In genomic region chr22:36251979-36252608, GRCh38 we compare ENCODE assay signal across 9 cellular contexts. TPM values are rescaled to one million over a fixed set of nuclear protein-coding genes. Genes with fewer than 3 reads are reported as not detected.
A peak's percentile ranks its signal among the peaks of the same experiment; 100 is the strongest.
DNase-seq lines count a peak whose midpoint lies in the region; ATAC-seq and TF ChIP-seq lines count a peak whose summit lies in the region.
"Not testable (repeated sequence)": the region's sequence is repeated elsewhere in the genome, so short reads cannot be mapped to it uniquely, and the experiment has no call there.
"Had no signal": no experiment of that assay in that cellular context is flagged by ENCODE, and none has a peak within 500 bp of the region (broad histone marks: within the 10 kb centered on the region; RNA-seq: fewer than 3 reads in every experiment).

No MANE protein-coding gene starts in this region.

- not testable (repeated sequence) for TF ChIP-seq EP300 in gastroesophageal sphincter (IDR thresholded peaks at IDR 0.05)

- not testable (repeated sequence) for BruUV-seq in OCI-LY7 (replicated peaks; lab: Mats Ljungman, UMichigan)

- 75% methylated on average over 3 of the region's 7 CpGs; no CpG with 5 or more reads in 1 of the 2 donors for WGBS in gastroesophageal sphincter (ENCODE audit: low coverage in 1 of 2), 2 donors

- not testable (repeated sequence) for H3K27me3 Mint-ChIP-seq in CD8-positive, alpha-beta memory T cell; activated CD8-positive, alpha-beta T cell treated with anti-CD3 and anti-CD28 coated beads, Interleukin-2, amount 10 ng/mL, durations not matched to agents 7 days and 5 days (ENCODE audit: low read depth); activated naive CD8-positive, alpha-beta T cell treated with anti-CD3 and anti-CD28 coated beads, Interleukin-2, amount 10 ng/mL, durations not matched to agents 7 days and 5 days; stimulated activated memory B cell treated with anti-CD40 and anti-IgM and Interleukin-4, amounts not matched to agents 10 μg/mL and 1 μg/mL and 100 μg/mL, for 72 hours

- TF ChIP-seq CTCF in OCI-LY7 (conservative IDR thresholded peaks at IDR 0.05; ENCODE audit: low read length); gastroesophageal sphincter (IDR thresholded peaks at IDR 0.05): not testable (repeated sequence)

- H3K27ac Mint-ChIP-seq in CD8-positive, alpha-beta memory T cell: peak overlapping the region; percentile 76 to 99 (median 97)
- H3K27ac Mint-ChIP-seq in activated CD8-positive, alpha-beta T cell treated with anti-CD3 and anti-CD28 coated beads, Interleukin-2, amount 10 ng/mL, durations not matched to agents 7 days and 5 days: peak overlapping the region; percentile 92
- H3K27ac Mint-ChIP-seq in activated naive CD8-positive, alpha-beta T cell treated with anti-CD3 and anti-CD28 coated beads, Interleukin-2, amount 10 ng/mL, durations not matched to agents 7 days and 5 days: peak overlapping the region; percentile 93
- peak overlapping the region; percentile 97 for H3K27ac Mint-ChIP-seq in stimulated activated memory B cell treated with anti-CD40 and anti-IgM and Interleukin-4, amounts not matched to agents 10 μg/mL and 1 μg/mL and 100 μg/mL, for 72 hours

- not testable (repeated sequence) for H3K27me3 ChIP-seq in CD8-positive, alpha-beta memory T cell (ENCODE audit: insufficient read depth, low read length, poor library complexity, severe bottlenecking); gastroesophageal sphincter; muscle layer of colon (ENCODE audit: control insufficient read depth in 1 of 2, insufficient read depth in 2 of 2, low read length in 2 of 2)

- not testable (repeated sequence) for DNase-seq in CD8-positive, alpha-beta memory T cell; OCI-LY7 (ENCODE audit: low spot score); activated CD8-positive, alpha-beta T cell treated with anti-CD3 and anti-CD28 coated beads, Interleukin-2, amount 10 ng/mL, durations not matched to agents 7 days and 5 days; activated naive CD8-positive, alpha-beta T cell treated with anti-CD3 and anti-CD28 coated beads, Interleukin-2, amount 10 ng/mL, durations not matched to agents 7 days and 5 days

- intact Hi-C loops in OCI-LY7 (cut with micrococcal nuclease; ENCODE audit: unreplicated experiment): not testable (repeated sequence)

- H3K9me3 ChIP-seq in CD8-positive, alpha-beta memory T cell (ENCODE audit: low read length); gastroesophageal sphincter; muscle layer of colon (ENCODE audit: low read length): not testable (repeated sequence)
- H3K9me3 ChIP-seq in OCI-LY7 (ENCODE audit: low read length): peaks cover 21% of the 10 kb centered on the region

- not testable (repeated sequence) for H3K9me2 ChIP-seq in OCI-LY7 (ENCODE audit: insufficient read depth, low read length)

- H3K9ac ChIP-seq in muscle layer of colon (ENCODE audit: low read length): not testable (repeated sequence)

- H3K36me3 ChIP-seq in CD8-positive, alpha-beta memory T cell (ENCODE audit: insufficient read depth, low read length); OCI-LY7 (ENCODE audit: insufficient read depth, low read length); gastroesophageal sphincter; muscle layer of colon (ENCODE audit: insufficient read depth, low read length): not testable (repeated sequence)

- not testable (repeated sequence) for TF ChIP-seq POLR2A in gastroesophageal sphincter (IDR thresholded peaks at IDR 0.05)

- not testable (repeated sequence) for H3K4me3 ChIP-seq in CD8-positive, alpha-beta memory T cell (ENCODE audit: low read length); OCI-LY7 (ENCODE audit: low read depth, low read length, poor library complexity, severe bottlenecking); gastroesophageal sphincter
- H3K4me3 ChIP-seq in muscle layer of colon (ENCODE audit: low read depth in 1 of 2, low read length in 2 of 2): peak overlapping the region in 1 of 2 donors; percentile 55

- H3K4me3 Mint-ChIP-seq in CD8-positive, alpha-beta memory T cell: peak overlapping the region in 6 of 7 donors; percentile 88 to 99 (median 96)
- H3K4me3 Mint-ChIP-seq in activated CD8-positive, alpha-beta T cell treated with anti-CD3 and anti-CD28 coated beads, Interleukin-2, amount 10 ng/mL, durations not matched to agents 7 days and 5 days: peak overlapping the region; percentile 95
- peak overlapping the region; percentile 92 for H3K4me3 Mint-ChIP-seq in activated naive CD8-positive, alpha-beta T cell treated with anti-CD3 and anti-CD28 coated beads, Interleukin-2, amount 10 ng/mL, durations not matched to agents 7 days and 5 days
- peak overlapping the region; percentile 83 for H3K4me3 Mint-ChIP-seq in stimulated activated memory B cell treated with anti-CD40 and anti-IgM and Interleukin-4, amounts not matched to agents 10 μg/mL and 1 μg/mL and 100 μg/mL, for 72 hours

- H3K9me3 Mint-ChIP-seq in CD8-positive, alpha-beta memory T cell; activated naive CD8-positive, alpha-beta T cell treated with anti-CD3 and anti-CD28 coated beads, Interleukin-2, amount 10 ng/mL, durations not matched to agents 7 days and 5 days; stimulated activated memory B cell treated with anti-CD40 and anti-IgM and Interleukin-4, amounts not matched to agents 10 μg/mL and 1 μg/mL and 100 μg/mL, for 72 hours: not testable (repeated sequence)
- H3K9me3 Mint-ChIP-seq in activated CD8-positive, alpha-beta T cell treated with anti-CD3 and anti-CD28 coated beads, Interleukin-2, amount 10 ng/mL, durations not matched to agents 7 days and 5 days (ENCODE audit: insufficient read depth): peaks cover 17% of the 10 kb centered on the region

- CTCF ChIA-PET in CD8-positive, alpha-beta memory T cell (lab: Charles Lee): interaction anchor here (1.2 kb wide), 1 partner anchor 34 kb away, joined by 3 read pairs; no protein-coding TSS in a partner anchor
- CTCF ChIA-PET in OCI-LY7 (lab: Charles Lee; ENCODE audit: unreplicated experiment): not testable (repeated sequence)
- CTCF ChIA-PET in activated CD8-positive, alpha-beta T cell treated with anti-CD3 and anti-CD28 coated beads, Interleukin-2, amount 10 ng/mL, durations not matched to agents 7 days and 5 days (lab: Charles Lee): interaction anchor here (1.0 to 8.1 kb wide), 3 partner anchors 8 to 235 kb away, joined by 3 to 90 read pairs (median 13); partner anchors contain the start of gene APOL2

- POLR2A ChIA-PET in CD8-positive, alpha-beta memory T cell (lab: Charles Lee): interaction anchor here (0.5 to 2.1 kb wide), 3 partner anchors 12 to 26 kb away, joined by 4 to 11 read pairs (median 5); partner anchors contain the start of gene APOL2
- POLR2A ChIA-PET in OCI-LY7 (lab: Charles Lee): not testable (repeated sequence)
- POLR2A ChIA-PET in activated CD8-positive, alpha-beta T cell treated with anti-CD3 and anti-CD28 coated beads, Interleukin-2, amount 10 ng/mL, durations not matched to agents 7 days and 5 days (lab: Charles Lee): interaction anchor here (1.2 kb wide), 1 partner anchor 13 kb away, joined by 6 read pairs; the partner anchor contains the start of gene APOL2
- POLR2A ChIA-PET in activated naive CD8-positive, alpha-beta T cell treated with anti-CD3 and anti-CD28 coated beads, Interleukin-2, amount 10 ng/mL, durations not matched to agents 7 days and 5 days (lab: Charles Lee): interaction anchor here (1.0 to 2.9 kb wide), 5 partner anchors 11 to 23 kb away, joined by 3 to 26 read pairs (median 4); partner anchors contain the start of gene APOL2

- H4K20me1 ChIP-seq in OCI-LY7 (ENCODE audit: insufficient read depth, low read length): not testable (repeated sequence)

- H3K4me2 ChIP-seq in OCI-LY7 (ENCODE audit: low read length): not testable (repeated sequence)

- H2AFZ ChIP-seq in OCI-LY7 (ENCODE audit: low read length): peak overlapping the region; percentile 58; the same call in 1 of the 2 replicates

- H3K27ac ChIP-seq in CD8-positive, alpha-beta memory T cell (ENCODE audit: low read depth, low read length); OCI-LY7 (ENCODE audit: low read depth, low read length, poor library complexity, severe bottlenecking): not testable (repeated sequence)
- peak overlapping the region in 3 of 4 donors; percentile 81 to 83 (median 81) for H3K27ac ChIP-seq in gastroesophageal sphincter
- H3K27ac ChIP-seq in muscle layer of colon (ENCODE audit: low read depth, low read length): peak overlapping the region; percentile 97

- peaks cover 39 to 47% (median 43%) of the 10 kb centered on the region in 3 donors for H3K4me1 Mint-ChIP-seq in CD8-positive, alpha-beta memory T cell
- H3K4me1 Mint-ChIP-seq in activated CD8-positive, alpha-beta T cell treated with anti-CD3 and anti-CD28 coated beads, Interleukin-2, amount 10 ng/mL, durations not matched to agents 7 days and 5 days (ENCODE audit: low read depth): peaks cover 51% of the 10 kb centered on the region
- H3K4me1 Mint-ChIP-seq in activated naive CD8-positive, alpha-beta T cell treated with anti-CD3 and anti-CD28 coated beads, Interleukin-2, amount 10 ng/mL, durations not matched to agents 7 days and 5 days: peaks cover 29% of the 10 kb centered on the region
- peaks cover 54% of the 10 kb centered on the region for H3K4me1 Mint-ChIP-seq in stimulated activated memory B cell treated with anti-CD40 and anti-IgM and Interleukin-4, amounts not matched to agents 10 μg/mL and 1 μg/mL and 100 μg/mL, for 72 hours

- peaks cover 36% of the 10 kb centered on the region for H3K4me1 ChIP-seq in CD8-positive, alpha-beta memory T cell (ENCODE audit: insufficient read depth, low read length)
- H3K4me1 ChIP-seq in OCI-LY7 (ENCODE audit: insufficient read depth, low read length, poor library complexity, severe bottlenecking): not testable (repeated sequence)
- H3K4me1 ChIP-seq in gastroesophageal sphincter (peaks cover 0 to 45% (median 26%) of the 10 kb centered on the region in 3 donors), muscle layer of colon (ENCODE audit: insufficient read depth, low read length) (peaks cover 16% of the 10 kb centered on the region)

- H3K36me3 Mint-ChIP-seq in CD8-positive, alpha-beta memory T cell: peaks cover 0 to 27% (median 8%) of the 10 kb centered on the region in 3 donors
- peaks cover 25% of the 10 kb centered on the region for H3K36me3 Mint-ChIP-seq in activated CD8-positive, alpha-beta T cell treated with anti-CD3 and anti-CD28 coated beads, Interleukin-2, amount 10 ng/mL, durations not matched to agents 7 days and 5 days (ENCODE audit: low read depth)
- peaks cover 14% of the 10 kb centered on the region for H3K36me3 Mint-ChIP-seq in activated naive CD8-positive, alpha-beta T cell treated with anti-CD3 and anti-CD28 coated beads, Interleukin-2, amount 10 ng/mL, durations not matched to agents 7 days and 5 days
- H3K36me3 Mint-ChIP-seq in stimulated activated memory B cell treated with anti-CD40 and anti-IgM and Interleukin-4, amounts not matched to agents 10 μg/mL and 1 μg/mL and 100 μg/mL, for 72 hours: not testable (repeated sequence)

- not testable (repeated sequence) for ATAC-seq in activated CD8-positive, alpha-beta T cell treated with anti-CD3 and anti-CD28 coated beads, Interleukin-2, amount 10 ng/mL, durations not matched to agents 7 days and 5 days; activated naive CD8-positive, alpha-beta T cell treated with anti-CD3 and anti-CD28 coated beads, Interleukin-2, amount 10 ng/mL, durations not matched to agents 7 days and 5 days (ENCODE audit: low read depth); gastroesophageal sphincter; stimulated activated memory B cell treated with anti-CD40 and anti-IgM and Interleukin-4, amounts not matched to agents 10 μg/mL and 1 μg/mL and 100 μg/mL, for 72 hours

- not testable (repeated sequence) for H3K79me2 ChIP-seq in OCI-LY7 (ENCODE audit: insufficient read depth, low read depth, low read length)

RNA-seq across cellular contexts. Expression of gene APOL1, which starts 0.8 kb away (rescaled TPM):
- total RNA-seq in CD8-positive, alpha-beta memory T cell: 10 to 100 TPM; 32.8 to 34.3 TPM
- 25.6 TPM for polyA plus RNA-seq in CD8-positive, alpha-beta memory T cell
- 0.47 and 0.64 TPM in 2 replicates for total RNA-seq in OCI-LY7 (2014; rRNA removed; shearing (Covaris generic))
- total RNA-seq in OCI-LY7 (2022) (0.42 and 0.65 TPM in 2 replicates), gastroesophageal sphincter (10 to 100 TPM in 3 of 4 donors, 1 to 10 TPM in 1; 10.0 to 53.7 (median 26.0) TPM)
- total RNA-seq in activated CD8-positive, alpha-beta T cell treated with anti-CD3 and anti-CD28 coated beads, Interleukin-2, amount 10 ng/mL, durations not matched to agents 7 days and 5 days: 10 to 100 TPM; 37.4 to 38.2 TPM
- 10 to 100 TPM; 38.4 to 40.9 TPM for total RNA-seq in activated naive CD8-positive, alpha-beta T cell treated with anti-CD3 and anti-CD28 coated beads, Interleukin-2, amount 10 ng/mL, durations not matched to agents 7 days and 5 days

RNA-seq across cellular contexts. Expression of gene APOL2, which starts 12.8 kb away (rescaled TPM):
- total RNA-seq in CD8-positive, alpha-beta memory T cell: 10 to 100 TPM; 59.0 to 62.8 TPM
- polyA plus RNA-seq in CD8-positive, alpha-beta memory T cell: 27.1 TPM
- 11.8 and 14.9 TPM in 2 replicates for total RNA-seq in OCI-LY7 (2014; rRNA removed; shearing (Covaris generic))
- total RNA-seq in OCI-LY7 (2022) (9.1 and 12.4 TPM in 2 replicates), gastroesophageal sphincter (10 to 100 TPM; 29.1 to 40.9 (median 35.0) TPM)
- 10 to 100 TPM; 62.4 TPM for total RNA-seq in activated CD8-positive, alpha-beta T cell treated with anti-CD3 and anti-CD28 coated beads, Interleukin-2, amount 10 ng/mL, durations not matched to agents 7 days and 5 days
- 10 to 100 TPM; 77.8 to 85.0 TPM for total RNA-seq in activated naive CD8-positive, alpha-beta T cell treated with anti-CD3 and anti-CD28 coated beads, Interleukin-2, amount 10 ng/mL, durations not matched to agents 7 days and 5 days

RNA-seq across cellular contexts. Expression of gene APOL4, which starts 50.5 kb away (rescaled TPM):
- under 1 TPM; 0.42 to 0.46 TPM for total RNA-seq in CD8-positive, alpha-beta memory T cell
- not detected for polyA plus RNA-seq in CD8-positive, alpha-beta memory T cell
- not detected in 2 replicates for total RNA-seq in OCI-LY7 (2014; rRNA removed; shearing (Covaris generic))
- not detected in 2 replicates for total RNA-seq in OCI-LY7 (2022)
- total RNA-seq in activated CD8-positive, alpha-beta T cell treated with anti-CD3 and anti-CD28 coated beads, Interleukin-2, amount 10 ng/mL, durations not matched to agents 7 days and 5 days: 1 to 10 TPM; 6.9 to 8.5 TPM
- 1 to 10 TPM; 5.7 to 6.5 TPM for total RNA-seq in activated naive CD8-positive, alpha-beta T cell treated with anti-CD3 and anti-CD28 coated beads, Interleukin-2, amount 10 ng/mL, durations not matched to agents 7 days and 5 days
- 10 to 100 TPM in 1 of 4 donors, 1 to 10 TPM in 3; 1.1 to 18.8 (median 5.4) TPM for total RNA-seq in gastroesophageal sphincter
- total RNA-seq: PC-9, progenitor cell of endocrine pancreas had no signal

Comparison
In these comparisons a context has a peak if more than half of its experiments do, and no peak if none do; other contexts are left out.
1. RNA of gene APOL1, which starts 0.8 kb away (total RNA-seq): 38.4 to 40.9 TPM in activated naive CD8-positive, alpha-beta T cell treated with anti-CD3 and anti-CD28 coated beads, Interleukin-2, amount 10 ng/mL, durations not matched to agents 7 days and 5 days, 37.4 to 38.2 TPM in activated CD8-positive, alpha-beta T cell treated with anti-CD3 and anti-CD28 coated beads, Interleukin-2, amount 10 ng/mL, durations not matched to agents 7 days and 5 days, 32.8 to 34.3 TPM in CD8-positive, alpha-beta memory T cell and 10.0 to 53.7 TPM in gastroesophageal sphincter; 0.42 to 0.65 TPM in OCI-LY7; every median in the first group is over 4 times any median in the second.
2. Peak in every context shown above with its lines, with median percentiles within 50 percentile points of each other: H3K27ac Mint-ChIP-seq and H3K4me3 Mint-ChIP-seq.